28 cellular contexts compared by ENCODE assay signal in genomic region chrY:19589664-19590063, GRCh38.
"Had no signal": no experiment of that assay in that cellular context is flagged by ENCODE, and none has a peak within 500 bp of the region (broad histone marks: within the 10 kb centered on the region; RNA-seq: fewer than 3 reads in every experiment).

No MANE protein-coding gene starts in this region.

- H3K27ac ChIP-seq: colonic mucosa, coronary artery, dorsolateral prefrontal cortex, epithelial cell of prostate, esophagus muscularis mucosa, esophagus squamous epithelium, foreskin keratinocyte, gastrocnemius medialis, gastroesophageal sphincter, heart left ventricle, heart right ventricle had no signal

- FAIRE-seq: colon, endometrium, endothelial cell of umbilical vein, frontal cortex had no signal

- DNase-seq: colonic mucosa; cortex of kidney; dermis blood vessel endothelial cell; dorsolateral prefrontal cortex; effector CD4-positive, alpha-beta T cell; effector CD8-positive, alpha-beta T cell; effector memory CD4-positive, alpha-beta T cell; effector memory CD8-positive, alpha-beta T cell; endodermal cell; erythroblast; esophagus squamous epithelium; foreskin fibroblast; foreskin keratinocyte; foreskin melanocyte; gastrocnemius medialis; glutamatergic neuron; head of caudate nucleus; heart left ventricle; heart right ventricle had no signal

- H3K27me3 ChIP-seq: colonic mucosa, dorsolateral prefrontal cortex, esophagus muscularis mucosa, esophagus squamous epithelium, foreskin keratinocyte, gastrocnemius medialis, gastroesophageal sphincter, heart left ventricle, heart right ventricle had no signal

- H3K36me3 ChIP-seq: colonic mucosa, gastrocnemius medialis had no signal

- H3K4me1 ChIP-seq: colonic mucosa, esophagus muscularis mucosa, esophagus squamous epithelium, foreskin keratinocyte, gastrocnemius medialis, heart left ventricle, heart right ventricle had no signal

- H3K4me3 ChIP-seq: colonic mucosa, coronary artery, dorsolateral prefrontal cortex, esophagus muscularis mucosa, esophagus squamous epithelium, gastrocnemius medialis, gastroesophageal sphincter, heart left ventricle, heart right ventricle had no signal

- ATAC-seq: effector memory CD8-positive, alpha-beta T cell; esophagus mucosa; foreskin keratinocyte; gastrocnemius medialis; gastroesophageal sphincter; heart left ventricle; heart right ventricle had no signal

- H3K9me3 ChIP-seq: colonic mucosa, esophagus muscularis mucosa, esophagus squamous epithelium, gastrocnemius medialis, gastroesophageal sphincter, heart left ventricle, heart right ventricle had no signal
